In genomic region chr2:27664245-27664574, GRCh38 we compare ENCODE assay signal across 8 cellular contexts. TPM values are rescaled to one million over a fixed set of nuclear protein-coding genes. Genes with fewer than 3 reads are reported as not detected.
DNase-seq lines count a peak whose midpoint lies in the region; ATAC-seq, FAIRE-seq and TF ChIP-seq lines count a peak whose summit lies in the region.

No MANE protein-coding gene starts in this region.

- H3K4me3 ChIP-seq in testis, result peak overlapping the region; percentile 86 to 87

- ATAC-seq in HG03439 (IDR thresholded peaks at IDR 0.05; ENCODE audit: unreplicated experiment) (peak; percentile 8), HG03571 (IDR thresholded peaks at IDR 0.05; ENCODE audit: unreplicated experiment) (no peak), GM21515 (IDR thresholded peaks at IDR 0.05; ENCODE audit: unreplicated experiment) (no peak)
- peak; percentile 14 for ATAC-seq in activated naive CD8-positive, alpha-beta T cell treated with anti-CD3 and anti-CD28 coated beads, Interleukin-2, amount 50 U/mL, for 24 hours

- DNase-seq in GM12891 (ENCODE audit: insufficient read length, low spot score), result peak; percentile 17
- no peak for DNase-seq in activated naive CD8-positive, alpha-beta T cell treated with anti-CD3 and anti-CD28 coated beads, Interleukin-2, amount 50 U/mL, for 24 hours
- DNase-seq in kidney tubule cell (ENCODE audit: low spot score), result peak; percentile 9
- DNase-seq in testis, result no peak
- no peak for DNase-seq in NCI-H524 (lab: John Stamatoyannopoulos, UW)

- no peak for TF ChIP-seq CTCF in testis (IDR thresholded peaks at IDR 0.05)

- H3K4me1 ChIP-seq in testis, result peaks cover 13% of the 10 kb centered on the region

- peaks cover 50% of the 10 kb centered on the region for H3K4me1 Mint-ChIP-seq in activated naive CD8-positive, alpha-beta T cell treated with anti-CD3 and anti-CD28 coated beads, Interleukin-2, amount 50 U/mL, for 24 hours

- TF ChIP-seq POLR2A in GM12891 (IDR thresholded peaks at IDR 0.05; ENCODE audit: low read depth, low read length), result no peak
- TF ChIP-seq POLR2A in testis (IDR thresholded peaks at IDR 0.05), result no peak

- peak overlapping the region; percentile 99 for H3K4me3 Mint-ChIP-seq in activated naive CD8-positive, alpha-beta T cell treated with anti-CD3 and anti-CD28 coated beads, Interleukin-2, amount 50 U/mL, for 24 hours

- H3K9me3 ChIP-seq in testis, result no peaks in the 10 kb centered on the region

- H3K36me3 Mint-ChIP-seq in activated naive CD8-positive, alpha-beta T cell treated with anti-CD3 and anti-CD28 coated beads, Interleukin-2, amount 50 U/mL, for 24 hours (ENCODE audit: low read depth), result peaks cover 31% of the 10 kb centered on the region

- FAIRE-seq in GM12891 (lab: Jason Lieb, UNC), result no peak

- H3K27ac ChIP-seq in testis, result peak overlapping the region; percentile 80 to 89

- intact Hi-C loops in testis (cut with DNase I; ENCODE audit: low total_unique reads), result no loop called here

- WGBS in testis, 2 donors, result 1 to 4% methylated on average over 14 to 15 of the region's 22 CpGs

- H3K27me3 ChIP-seq in testis, result no peaks in the 10 kb centered on the region

- no peaks in the 10 kb centered on the region for H3K9me3 Mint-ChIP-seq in activated naive CD8-positive, alpha-beta T cell treated with anti-CD3 and anti-CD28 coated beads, Interleukin-2, amount 50 U/mL, for 24 hours

- H3K27me3 Mint-ChIP-seq in activated naive CD8-positive, alpha-beta T cell treated with anti-CD3 and anti-CD28 coated beads, Interleukin-2, amount 50 U/mL, for 24 hours, result peaks cover 2% of the 10 kb centered on the region

- H3K36me3 ChIP-seq in testis (ENCODE audit: low read depth, missing control alignments), result no peaks in the 10 kb centered on the region

- peak overlapping the region; percentile 99 for H3K27ac Mint-ChIP-seq in activated naive CD8-positive, alpha-beta T cell treated with anti-CD3 and anti-CD28 coated beads, Interleukin-2, amount 50 U/mL, for 24 hours

TF ChIP-seq in GM12891, 5 proteins besides CTCF, POLR2A, EP300 and RAD21:
- TF ChIP-seq SPI1 (IDR thresholded peaks at IDR 0.05; ENCODE audit: low read depth, low read length), result no peak
- TF ChIP-seq POU2F2 (IDR thresholded peaks at IDR 0.05; ENCODE audit: low read depth, low read length), result no peak
- TF ChIP-seq POLR2AphosphoS5 (IDR thresholded peaks at IDR 0.05; ENCODE audit: low read depth, low read length), result no peak
- no peak for TF ChIP-seq PAX5 (IDR thresholded peaks at IDR 0.05; ENCODE audit: insufficient read depth, low read length, severe bottlenecking)
- TF ChIP-seq TAF1 (IDR thresholded peaks at IDR 0.05; ENCODE audit: low read depth, low read length), result no peak

RNA-seq across cellular contexts. Expression of gene SLC4A1AP, which starts 0.5 kb away (rescaled TPM):
- 16.6 TPM for polyA plus RNA-seq in GM12891 (2012; ENCODE audit: low read depth, missing spikeins)
- 10 to 100 TPM; 55.3 to 56.5 TPM for total RNA-seq in testis
- polyA plus RNA-seq in testis (ENCODE audit: insufficient read depth, low read depth, low replicate concordance), result 60.5 TPM

RNA-seq across cellular contexts. Expression of gene SUPT7L, which starts 0.8 kb away (rescaled TPM):
- polyA plus RNA-seq in GM12891 (2012; ENCODE audit: low read depth, missing spikeins), result 22.7 TPM
- total RNA-seq in testis, result 10 to 100 TPM; 39.3 to 39.9 TPM
- polyA plus RNA-seq in testis (ENCODE audit: insufficient read depth, low read depth, low replicate concordance), result 40.4 TPM

RNA-seq across cellular contexts. Expression of gene GPN1, which starts 35.4 kb away (rescaled TPM):
- 38.1 TPM for polyA plus RNA-seq in GM12891 (2012; ENCODE audit: low read depth, missing spikeins)
- total RNA-seq in testis, result 10 to 100 TPM; 28.8 to 29.3 TPM
- polyA plus RNA-seq in testis (ENCODE audit: insufficient read depth, low read depth, low replicate concordance), result 77.5 TPM

RNA-seq across cellular contexts. Expression of gene CCDC121, which starts 35.4 kb away (rescaled TPM):
- 0.49 TPM for polyA plus RNA-seq in GM12891 (2012; ENCODE audit: low read depth, missing spikeins)
- total RNA-seq in testis, result 10 to 100 TPM; 10.2 to 20.2 TPM
- 40.5 TPM for polyA plus RNA-seq in testis (ENCODE audit: insufficient read depth, low read depth, low replicate concordance)

Comparison
In these comparisons a context has a peak if more than half of its experiments do, and no peak if none do; other contexts are left out.
1. DNase-seq: peak in GM12891 (single experiment) and kidney tubule cell (single experiment); none in activated naive CD8-positive, alpha-beta T cell treated with anti-CD3 and anti-CD28 coated beads, Interleukin-2, amount 50 U/mL, for 24 hours (single experiment), testis (single experiment) and NCI-H524 (0 of 2).
2. ATAC-seq: peak in HG03439 (single experiment) and activated naive CD8-positive, alpha-beta T cell treated with anti-CD3 and anti-CD28 coated beads, Interleukin-2, amount 50 U/mL, for 24 hours (single experiment); none in HG03571 (single experiment) and GM21515 (single experiment).